In genomic region chr6:42429042-42429574, GRCh38 we compare ENCODE assay signal across 13 cellular contexts. TPM values are rescaled to one million over a fixed set of nuclear protein-coding genes. Genes with fewer than 3 reads are reported as not detected.
DNase-seq lines count a peak whose midpoint lies in the region; ATAC-seq, FAIRE-seq and TF ChIP-seq lines count a peak whose summit lies in the region.
"Had no signal": no experiment of that assay in that cellular context is flagged by ENCODE, and none has a peak within 500 bp of the region (broad histone marks: within the 10 kb centered on the region; RNA-seq: fewer than 3 reads in every experiment).

No MANE protein-coding gene starts in this region.

- CTCF ChIA-PET in naive thymus-derived CD4-positive, alpha-beta T cell (lab: Charles Lee) = interaction anchor here (0.6 to 1.9 kb wide), 2 partner anchors 13 to 39 kb away, joined by 4 to 5 read pairs; no protein-coding TSS in a partner anchor
- CTCF ChIA-PET in Calu3 (lab: Charles Lee) = interaction anchor here (0.6 to 1.7 kb wide), 3 partner anchors 16 to 52 kb away, joined by 3 read pairs; no protein-coding TSS in a partner anchor

- DNase-seq in H9 = no peak
- no peak for DNase-seq in astrocyte (ENCODE audit: low read depth)
- no peak for DNase-seq in naive thymus-derived CD4-positive, alpha-beta T cell
- no peak for DNase-seq in Calu3
- DNase-seq in G401 (ENCODE audit: low spot score) = no peak
- no peak for DNase-seq in NCI-H146 (lab: John Stamatoyannopoulos, UW)
- DNase-seq in gastrocnemius medialis = no peak
- DNase-seq: activated gamma-delta T cell; dorsolateral prefrontal cortex; nephron progenitor cell; OCI-M1; stimulated activated naive CD4-positive, alpha-beta T cell had no signal

- H3K4me3 Mint-ChIP-seq in H9 (no peak overlapping the region; a peak in 1 of 5 replicates), astrocyte (ENCODE audit: unreplicated experiment) (peak overlapping the region; percentile 57), Calu3 (ENCODE audit: low read depth, unreplicated experiment) (no peak overlapping the region)
- peak overlapping the region; percentile 2 to 73 (median 46) for H3K4me3 Mint-ChIP-seq in naive thymus-derived CD4-positive, alpha-beta T cell
- H3K4me3 Mint-ChIP-seq: nephron progenitor cell had no signal

- H4K91ac ChIP-seq in H9 (ENCODE audit: insufficient read length, low read depth, low read length) = no peak overlapping the region

- no peak overlapping the region for H4K8ac ChIP-seq in H9 (replicated peaks; ENCODE audit: insufficient read length, low read depth, low read length)

- H2BK120ac ChIP-seq in H9 (ENCODE audit: low read depth, low read length, poor library complexity, severe bottlenecking) = no peak overlapping the region

- no peak overlapping the region for H2AFZ ChIP-seq in H9 (ENCODE audit: low read length)
- no peak overlapping the region for H2AFZ ChIP-seq in astrocyte (ENCODE audit: low read depth, low read length)

- no peak overlapping the region for H2BK20ac ChIP-seq in H9 (ENCODE audit: low read depth, low read length, poor library complexity, severe bottlenecking)

- peaks cover 8% of the 10 kb centered on the region; the same call in 1 of the 2 replicates for H3K79me2 ChIP-seq in H9 (ENCODE audit: insufficient read depth, low read length)
- peaks cover 14% of the 10 kb centered on the region for H3K79me2 ChIP-seq in astrocyte (ENCODE audit: insufficient read depth, low read length)

- no peak overlapping the region for H3K4me3 ChIP-seq in BLaER1 treated with 17β-estradiol and CSF1 and Interleukin-3, amounts not matched to agents 10 nM and 100 nM
- H3K4me3 ChIP-seq in astrocyte (ENCODE audit: insufficient read depth, low read depth, low read length) (no peak overlapping the region), gastrocnemius medialis (no peak overlapping the region)
- peak overlapping the region; percentile 34 for H3K4me3 ChIP-seq in naive thymus-derived CD4-positive, alpha-beta T cell (ENCODE audit: low read length)
- H3K4me3 ChIP-seq: dorsolateral prefrontal cortex had no signal

- H3K27me3 ChIP-seq in BLaER1 treated with 17β-estradiol and CSF1 and Interleukin-3, amounts not matched to agents 10 nM and 100 nM = no peaks in the 10 kb centered on the region
- H3K27me3 ChIP-seq in H9 (ENCODE audit: insufficient read depth, low read length) (no peaks in the 10 kb centered on the region), astrocyte (ENCODE audit: insufficient read depth, low read length) (no peaks in the 10 kb centered on the region), gastrocnemius medialis (no peaks in the 10 kb centered on the region)
- no peaks in the 10 kb centered on the region for H3K27me3 ChIP-seq in naive thymus-derived CD4-positive, alpha-beta T cell (ENCODE audit: control insufficient read depth in 2 of 2, insufficient read depth in 2 of 2, low read length in 2 of 2)
- H3K27me3 ChIP-seq: dorsolateral prefrontal cortex had no signal

- H3K18ac ChIP-seq in H9 (ENCODE audit: insufficient read length, low read depth, low read length) = no peak overlapping the region

- no peak overlapping the region for H3T11ph ChIP-seq in H9 (ENCODE audit: low read length)

- peaks cover 9 to 12% (median 11%) of the 10 kb centered on the region in 11 experiments for H3K9me3 ChIP-seq in BLaER1 treated with 17β-estradiol and CSF1 and Interleukin-3, amounts not matched to agents 10 nM and 100 nM (replicated peaks in 1 of 11)
- H3K9me3 ChIP-seq in H9 (ENCODE audit: control insufficient read depth, low read depth, low read length) (no peaks in the 10 kb centered on the region), astrocyte (ENCODE audit: insufficient read depth, low read depth, low read length) (peaks cover 7% of the 10 kb centered on the region), gastrocnemius medialis (no peaks in the 10 kb centered on the region)
- peaks cover 4 to 12% (median 5%) of the 10 kb centered on the region in 3 experiments for H3K9me3 ChIP-seq in naive thymus-derived CD4-positive, alpha-beta T cell (ENCODE audit: control insufficient read depth in 2 of 3, low read length in 3 of 3)

- H3K36me3 ChIP-seq in BLaER1 treated with 17β-estradiol and CSF1 and Interleukin-3, amounts not matched to agents 10 nM and 100 nM = peaks cover 8 to 57% (median 19%) of the 10 kb centered on the region in 11 experiments; a peak in 20 of 22 replicates
- no peaks in the 10 kb centered on the region for H3K36me3 ChIP-seq in astrocyte (ENCODE audit: insufficient read depth, low read length)
- peaks cover 0 to 13% (median 4%) of the 10 kb centered on the region in 3 experiments for H3K36me3 ChIP-seq in naive thymus-derived CD4-positive, alpha-beta T cell (ENCODE audit: control insufficient read depth in 2 of 3, insufficient read depth in 3 of 3, low read length in 3 of 3)
- H3K36me3 ChIP-seq in gastrocnemius medialis = no peaks in the 10 kb centered on the region

- BruUV-seq in Calu3 (replicated peaks; lab: Mats Ljungman, UMichigan) = no TSS peak

- intact Hi-C loops in naive thymus-derived CD4-positive, alpha-beta T cell (cut with micrococcal nuclease) = loop anchor here in 1 of 2 donors (2.0 kb wide), 1 partner anchor 22 kb away; the partner anchor contains the start of gene TRERF1
- intact Hi-C loops in Calu3 (cut with micrococcal nuclease; ENCODE audit: unreplicated experiment) = no loop called here
- intact Hi-C loops in gastrocnemius medialis (cut with DNase I; ENCODE audit: low total_unique reads) = no loop called here

- POLR2A ChIA-PET in naive thymus-derived CD4-positive, alpha-beta T cell (lab: Charles Lee) = interaction anchor here (0.7 to 3.1 kb wide), 6 partner anchors 11 to 193 kb away, joined by 3 to 13 read pairs (median 5); partner anchors contain the start of gene TRERF1

- H3K27ac Mint-ChIP-seq in H9 (peak overlapping the region; percentile 42 to 91 (median 66); a peak in 6 of 7 replicates), astrocyte (ENCODE audit: unreplicated experiment) (peak overlapping the region; percentile 41), Calu3 (ENCODE audit: unreplicated experiment) (no peak overlapping the region)
- peak overlapping the region; percentile 43 to 96 (median 79) for H3K27ac Mint-ChIP-seq in naive thymus-derived CD4-positive, alpha-beta T cell
- H3K27ac Mint-ChIP-seq: nephron progenitor cell had no signal

- H3K36me3 Mint-ChIP-seq in H9 (ENCODE audit: insufficient read depth in 1 of 3, low read depth in 3 of 3) = peaks cover 9 to 21% (median 14%) of the 10 kb centered on the region in 3 experiments
- H3K36me3 Mint-ChIP-seq in astrocyte (ENCODE audit: low read depth, unreplicated experiment) = peaks cover 19% of the 10 kb centered on the region
- H3K36me3 Mint-ChIP-seq in naive thymus-derived CD4-positive, alpha-beta T cell = peaks cover 8 to 37% (median 34%) of the 10 kb centered on the region in 5 donors
- H3K36me3 Mint-ChIP-seq in Calu3 (ENCODE audit: insufficient read depth, unreplicated experiment) = no peaks in the 10 kb centered on the region

- peaks cover 18 to 30% (median 19%) of the 10 kb centered on the region in 10 experiments; a peak in 18 of 20 replicates for H3K4me1 ChIP-seq in BLaER1 treated with 17β-estradiol and CSF1 and Interleukin-3, amounts not matched to agents 10 nM and 100 nM
- H3K4me1 ChIP-seq in H9 (ENCODE audit: insufficient read depth, low read length) (peaks cover 7% of the 10 kb centered on the region; the same call in 1 of the 2 replicates), astrocyte (ENCODE audit: insufficient read depth, low read length) (no peaks in the 10 kb centered on the region), gastrocnemius medialis (peaks cover 0 to 5% of the 10 kb centered on the region in 2 donors)
- H3K4me1 ChIP-seq in naive thymus-derived CD4-positive, alpha-beta T cell (ENCODE audit: control insufficient read depth in 2 of 2, insufficient read depth in 2 of 2, low read length in 2 of 2) = peaks cover 27 to 42% of the 10 kb centered on the region in 2 donors

- no peak overlapping the region for H3K56ac ChIP-seq in H9 (ENCODE audit: insufficient read length, low read depth, low read length)

- H3K9ac ChIP-seq in BLaER1 treated with 17β-estradiol and CSF1 and Interleukin-3, amounts not matched to agents 10 nM and 100 nM = no peak overlapping the region
- H3K9ac ChIP-seq in H9 (ENCODE audit: extremely low read depth, insufficient read length, low read length) (no peak overlapping the region), astrocyte (ENCODE audit: low read length) (no peak overlapping the region)

- peak; percentile 34 for ATAC-seq in naive thymus-derived CD4-positive, alpha-beta T cell
- ATAC-seq in gastrocnemius medialis = no peak

- no peaks in the 10 kb centered on the region for H3K23me2 ChIP-seq in H9 (ENCODE audit: insufficient read length, low read depth, low read length, poor library complexity, severe bottlenecking)

- no peak overlapping the region for H2BK12ac ChIP-seq in H9 (ENCODE audit: insufficient read length, low read depth, low read length)

- H4K5ac ChIP-seq in H9 (ENCODE audit: insufficient read length, low read depth, low read length) = no peak overlapping the region

- FAIRE-seq in astrocyte (lab: Jason Lieb, UNC) = no peak

- TF ChIP-seq CTCF in H9 (conservative IDR thresholded peaks at IDR 0.05) (no peak), astrocyte (IDR thresholded peaks at IDR 0.05; ENCODE audit: insufficient read depth, low read depth, low read length) (no peak), Calu3 (IDR thresholded peaks at IDR 0.05; ENCODE audit: unreplicated experiment) (no peak), gastrocnemius medialis (IDR thresholded peaks at IDR 0.05 in 4 of 5, conservative IDR thresholded peaks at IDR 0.05 in 1 of 5) (no peak)

- no peak for TF ChIP-seq POLR2A in gastrocnemius medialis (IDR thresholded peaks at IDR 0.05)

- peaks cover 5% of the 10 kb centered on the region for H3K79me1 ChIP-seq in H9 (ENCODE audit: insufficient read depth, low read depth, low read length, poor library complexity, severe bottlenecking)

- H3K9me3 Mint-ChIP-seq in H9 = peaks cover 8 to 10% of the 10 kb centered on the region in 2 experiments
- peaks cover 5% of the 10 kb centered on the region for H3K9me3 Mint-ChIP-seq in astrocyte (ENCODE audit: unreplicated experiment)
- peaks cover 3 to 14% (median 8%) of the 10 kb centered on the region in 11 donors for H3K9me3 Mint-ChIP-seq in naive thymus-derived CD4-positive, alpha-beta T cell
- H3K9me3 Mint-ChIP-seq in Calu3 (ENCODE audit: low read depth, unreplicated experiment) = peaks cover 6% of the 10 kb centered on the region

- no peak overlapping the region for H2BK5ac ChIP-seq in H9 (ENCODE audit: insufficient read length, low read length)

- no peak overlapping the region for H2AK5ac ChIP-seq in H9 (ENCODE audit: insufficient read length, low read length)

- no peak overlapping the region for H3K23ac ChIP-seq in H9 (ENCODE audit: insufficient read length, low read depth, low read length)

- H3K4me1 Mint-ChIP-seq in H9 = peaks cover 41 to 53% of the 10 kb centered on the region in 2 experiments
- H3K4me1 Mint-ChIP-seq in astrocyte (ENCODE audit: low read depth, unreplicated experiment) = peaks cover 18% of the 10 kb centered on the region
- peaks cover 32 to 65% (median 56%) of the 10 kb centered on the region in 7 donors for H3K4me1 Mint-ChIP-seq in naive thymus-derived CD4-positive, alpha-beta T cell
- H3K4me1 Mint-ChIP-seq in Calu3 (ENCODE audit: low read depth, unreplicated experiment) = peaks cover 9% of the 10 kb centered on the region

- peak overlapping the region in 10 of 11 experiments; percentile 19 to 78 (median 48); a peak in 17 of 22 replicates for H3K4me2 ChIP-seq in BLaER1 treated with 17β-estradiol and CSF1 and Interleukin-3, amounts not matched to agents 10 nM and 100 nM
- H3K4me2 ChIP-seq in H9 (ENCODE audit: insufficient read depth, insufficient read length, low read length) = no peak overlapping the region
- H3K4me2 ChIP-seq in astrocyte (ENCODE audit: low read length) = no peak overlapping the region

- H3K27me3 Mint-ChIP-seq in H9 (ENCODE audit: low read depth) (no peaks in the 10 kb centered on the region), astrocyte (ENCODE audit: low read depth, unreplicated experiment) (no peaks in the 10 kb centered on the region), Calu3 (ENCODE audit: unreplicated experiment) (no peaks in the 10 kb centered on the region)
- no peaks in the 10 kb centered on the region for H3K27me3 Mint-ChIP-seq in naive thymus-derived CD4-positive, alpha-beta T cell

- no peak overlapping the region for H3K4ac ChIP-seq in H9 (ENCODE audit: low read depth, low read length)

- H2BK15ac ChIP-seq in H9 (ENCODE audit: low read depth, low read length) = no peak overlapping the region

- in situ Hi-C loops in G401 (cut with HindIII; ENCODE audit: low sequenced_read_pairs) = no loop called here
- in situ Hi-C loops in gastrocnemius medialis (cut with MboI; ENCODE audit: low sequenced_read_pairs in 4 of 4) = no loop called here

- H3K27ac ChIP-seq in BLaER1 treated with 17β-estradiol and CSF1 and Interleukin-3, amounts not matched to agents 10 nM and 100 nM = peak overlapping the region in 6 of 11 experiments; percentile 2 to 46 (median 6); a peak in 7 of 22 replicates
- H3K27ac ChIP-seq in H9 (ENCODE audit: insufficient read length, low read depth, low read length) = no peak overlapping the region
- no peak overlapping the region for H3K27ac ChIP-seq in astrocyte (ENCODE audit: low read depth, low read length)
- no peak overlapping the region for H3K27ac ChIP-seq in naive thymus-derived CD4-positive, alpha-beta T cell (ENCODE audit: low read depth, low read length)
- H3K27ac ChIP-seq in gastrocnemius medialis = no peak overlapping the region

- H4K20me1 ChIP-seq in BLaER1 treated with 17β-estradiol and CSF1 and Interleukin-3, amounts not matched to agents 10 nM and 100 nM = peaks cover 0 to 23% (median 6%) of the 10 kb centered on the region in 11 experiments; a peak in 6 of 22 replicates
- H4K20me1 ChIP-seq in H9 (ENCODE audit: control insufficient read depth, insufficient read depth, insufficient read length) (peaks cover 3% of the 10 kb centered on the region), astrocyte (ENCODE audit: insufficient read depth, low read length) (peaks cover 17% of the 10 kb centered on the region)

- WGBS in H9 (ENCODE audit: extremely low coverage, insufficient read length, low lambda C conversion rate) = no CpG with 5 or more reads among the region's 8 CpGs

- H3K14ac ChIP-seq in H9 (ENCODE audit: insufficient read depth, low read length) = no peak overlapping the region; the same call in 1 of the 2 replicates

RNA-seq across cellular contexts. Expression of gene TRERF1, which starts 22.6 kb away (rescaled TPM):
- total RNA-seq in H9 (2021) (18.0 and 19.7 TPM in 2 replicates), astrocyte (7.7 and 8.6 TPM in 2 replicates), Calu3 (2022) (0.81 and 1.4 TPM in 2 replicates), gastrocnemius medialis (under 1 TPM; 0.47 to 0.87 (median 0.50) TPM)
- total RNA-seq in naive thymus-derived CD4-positive, alpha-beta T cell = 10 to 100 TPM; 20.7 to 32.4 (median 27.1) TPM
- polyA plus RNA-seq in naive thymus-derived CD4-positive, alpha-beta T cell = 1 to 10 TPM; 4.8 to 7.5 TPM
- total RNA-seq in G401 (2014; rRNA removed; shearing (Covaris generic)) = 3.3 and 3.8 TPM in 2 replicates

Comparison
In these comparisons a context has a peak if more than half of its experiments do, and no peak if none do; other contexts are left out.
1. H3K27ac ChIP-seq: peak in BLaER1 treated with 17β-estradiol and CSF1 and Interleukin-3, amounts not matched to agents 10 nM and 100 nM (6 of 11); none in H9 (single experiment), astrocyte (single experiment), naive thymus-derived CD4-positive, alpha-beta T cell (single experiment) and gastrocnemius medialis (0 of 4).
2. H3K4me2 ChIP-seq: peak in BLaER1 treated with 17β-estradiol and CSF1 and Interleukin-3, amounts not matched to agents 10 nM and 100 nM (10 of 11); none in H9 (single experiment) and astrocyte (single experiment).
3. H3K4me3 Mint-ChIP-seq: peak in astrocyte (single experiment) and naive thymus-derived CD4-positive, alpha-beta T cell (10 of 10); none in H9 (0 of 2) and Calu3 (single experiment).